ENCODE assay signal across 17 cellular contexts in the genomic region with DNA sequence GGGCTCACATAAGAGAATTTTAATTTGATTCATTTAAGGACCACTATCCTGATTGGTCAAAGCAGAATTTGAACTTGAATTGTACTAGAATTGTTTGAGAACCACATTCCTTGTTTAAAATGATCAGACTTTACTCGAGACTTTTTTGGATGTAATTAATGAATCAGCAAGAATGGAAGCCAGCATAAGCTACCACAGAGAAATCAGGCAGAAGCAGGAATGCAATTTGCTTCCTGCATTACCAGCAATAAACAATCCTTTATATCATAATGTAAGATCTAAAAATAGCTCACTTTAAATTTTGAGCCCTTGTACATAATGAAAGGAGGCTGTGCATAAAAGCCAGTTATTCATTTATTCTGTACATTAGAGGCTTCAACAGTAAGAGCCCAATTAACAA.
DNase-seq lines count a peak whose midpoint lies in the region; ATAC-seq and TF ChIP-seq lines count a peak whose summit lies in the region.
"Had no signal": no experiment of that assay in that cellular context is flagged by ENCODE, and none has a peak within 500 bp of the region (broad histone marks: within the 10 kb centered on the region; RNA-seq: fewer than 3 reads in every experiment).

No MANE protein-coding gene starts in this region.

- H3K9me2 ChIP-seq in SK-N-SH = no peaks in the 10 kb centered on the region

- H3K4me1 ChIP-seq in SK-N-SH (ENCODE audit: control insufficient read depth in 1 of 2, insufficient read depth in 2 of 2, low read depth in 1 of 2, low read length in 1 of 2) (peaks cover 0 to 3% of the 10 kb centered on the region in 2 experiments; a peak in 1 of 4 replicates), lower lobe of right lung (peaks cover 6% of the 10 kb centered on the region)
- H3K4me1 ChIP-seq: BE2C, Caco-2 had no signal

- CTCF ChIA-PET in SK-N-SH (lab: Yijun Ruan, JAX) = interaction anchor here (2.3 kb wide), 1 partner anchor 21 kb away, joined by 8 read pairs; no protein-coding TSS in a partner anchor

- H3K9me3 ChIP-seq in SK-N-SH (no peaks in the 10 kb centered on the region), SK-N-MC (ENCODE audit: low read depth, low read length) (no peaks in the 10 kb centered on the region), lower lobe of right lung (no peaks in the 10 kb centered on the region)
- H3K9me3 ChIP-seq: Caco-2 had no signal

- intact Hi-C loops in lower lobe of right lung (cut with DNase I) = no loop called here

- H2AFZ ChIP-seq in SK-N-SH (ENCODE audit: low read depth) = no peak overlapping the region
- H2AFZ ChIP-seq: GM23338 had no signal

- no peak overlapping the region for H3K9ac ChIP-seq in SK-N-SH
- no peak overlapping the region for H3K9ac ChIP-seq in SK-N-MC (ENCODE audit: insufficient read length)

- POLR2A ChIA-PET in SK-N-SH (lab: Yijun Ruan, JAX) = no interaction called here

- H3K27ac ChIP-seq in SK-N-SH (ENCODE audit: low read depth in 2 of 2, low read length in 1 of 2) (no peak overlapping the region), SK-N-MC (peak overlapping the region; percentile 64), lower lobe of right lung (no peak overlapping the region)

- H3K36me3 ChIP-seq in SK-N-SH (replicated peaks in 1 of 2; ENCODE audit: control insufficient read depth in 1 of 2, insufficient read depth in 2 of 2, low read length in 1 of 2) = no peaks in the 10 kb centered on the region
- no peaks in the 10 kb centered on the region for H3K36me3 ChIP-seq in SK-N-MC (ENCODE audit: insufficient read depth, low read length)
- no peaks in the 10 kb centered on the region for H3K36me3 ChIP-seq in lower lobe of right lung
- H3K36me3 ChIP-seq: BE2C had no signal

- WGBS in SK-N-SH (ENCODE audit: low lambda C conversion rate) = 4% methylated on average over 1 of the region's 1 CpG

- H3K4me3 ChIP-seq in SK-N-SH (ENCODE audit: low read depth in 2 of 2, low read length in 1 of 2) (no peak overlapping the region), SK-N-MC (peak overlapping the region; percentile 38), lower lobe of right lung (no peak overlapping the region)
- H3K4me3 ChIP-seq: GM23338 had no signal

- no peaks in the 10 kb centered on the region for H4K20me1 ChIP-seq in SK-N-SH (ENCODE audit: insufficient read depth)

- no peak for TF ChIP-seq CTCF in SK-N-SH (IDR thresholded peaks at IDR 0.05)
- no peak for TF ChIP-seq CTCF in lower lobe of right lung (IDR thresholded peaks at IDR 0.05)

- H3F3A ChIP-seq in SK-N-SH (replicated peaks; ENCODE audit: insufficient read depth) = no peaks in the 10 kb centered on the region

- TF ChIP-seq RAD21 in SK-N-SH (IDR thresholded peaks at IDR 0.05; ENCODE audit: low read length) = no peak

- no peaks in the 10 kb centered on the region for H3K27me3 ChIP-seq in SK-N-SH (ENCODE audit: insufficient read depth)
- H3K27me3 ChIP-seq in lower lobe of right lung (ENCODE audit: low read depth) = no peaks in the 10 kb centered on the region
- H3K27me3 ChIP-seq: BE2C had no signal

- DNase-seq in SK-N-SH (no peak), SK-N-MC (ENCODE audit: low read depth, low spot score) (no peak), astrocyte of the hippocampus (ENCODE audit: low read depth, low spot score) (peak; percentile 7), SW480 (ENCODE audit: low spot score) (no peak), lower lobe of right lung (no peak), NCI-H2196 (lab: John Stamatoyannopoulos, UW; ENCODE audit: unreplicated experiment) (no peak)
- DNase-seq: ACHN; BE2C; C1 segment of cervical spinal cord; Caco-2; CD4-positive, CD25-positive, alpha-beta regulatory T cell; CD8-positive, alpha-beta memory T cell; GDM1; H7 had no signal

- no peaks in the 10 kb centered on the region for H3K79me2 ChIP-seq in SK-N-SH (ENCODE audit: insufficient read depth)

- no peak for TF ChIP-seq EP300 in SK-N-SH (IDR thresholded peaks at IDR 0.05; ENCODE audit: borderline replicate concordance in 1 of 2, low read depth in 1 of 2, low read length in 1 of 2)

- H3K4me2 ChIP-seq in SK-N-SH = no peak overlapping the region
- H3K4me2 ChIP-seq: GM23338 had no signal

- ATAC-seq in SK-N-SH treated with all-trans-retinoic acid at 6 μM for 48 hours = no peak
- no peak for ATAC-seq in lower lobe of right lung
- ATAC-seq: GM23338, HCT116 had no signal

TF ChIP-seq in SK-N-SH treated with all-trans-retinoic acid at 6 μM for 48 hours, 23 proteins besides CTCF, POLR2A, EP300 and RAD21:
- no peak for TF ChIP-seq SNAI2 (CRISPR knock-in tag; IDR thresholded peaks at IDR 0.05)
- TF ChIP-seq ISL1 (CRISPR knock-in tag; IDR thresholded peaks at IDR 0.05) = peak; percentile 22; the same call in 1 of the 2 replicates
- TF ChIP-seq POU6F1 (CRISPR knock-in tag; IDR thresholded peaks at IDR 0.05; ENCODE audit: borderline replicate concordance, low read depth) = no peak
- TF ChIP-seq, protein P1, sequence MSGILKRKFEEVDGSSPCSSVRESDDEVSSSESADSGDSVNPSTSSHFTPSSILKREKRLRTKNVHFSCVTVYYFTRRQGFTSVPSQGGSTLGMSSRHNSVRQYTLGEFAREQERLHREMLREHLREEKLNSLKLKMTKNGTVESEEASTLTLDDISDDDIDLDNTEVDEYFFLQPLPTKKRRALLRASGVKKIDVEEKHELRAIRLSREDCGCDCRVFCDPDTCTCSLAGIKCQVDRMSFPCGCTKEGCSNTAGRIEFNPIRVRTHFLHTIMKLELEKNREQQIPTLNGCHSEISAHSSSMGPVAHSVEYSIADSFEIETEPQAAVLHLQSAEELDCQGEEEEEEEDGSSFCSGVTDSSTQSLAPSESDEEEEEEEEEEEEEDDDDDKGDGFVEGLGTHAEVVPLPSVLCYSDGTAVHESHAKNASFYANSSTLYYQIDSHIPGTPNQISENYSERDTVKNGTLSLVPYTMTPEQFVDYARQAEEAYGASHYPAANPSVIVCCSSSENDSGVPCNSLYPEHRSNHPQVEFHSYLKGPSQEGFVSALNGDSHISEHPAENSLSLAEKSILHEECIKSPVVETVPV (CRISPR knock-in tag; IDR thresholded peaks at IDR 0.05) = no peak
- TF ChIP-seq ZNF8 (CRISPR knock-in tag; IDR thresholded peaks at IDR 0.05) = no peak
- no peak for TF ChIP-seq ZFP30 (CRISPR knock-in tag; IDR thresholded peaks at IDR 0.05)
- no peak for TF ChIP-seq TCF4 (CRISPR knock-in tag; IDR thresholded peaks at IDR 0.05; ENCODE audit: borderline replicate concordance)
TF ChIP-seq in SK-N-SH treated with all-trans-retinoic acid at 6 μM for 48 hours: peak in this region for 1.

TF ChIP-seq in SK-N-SH, 30 proteins besides CTCF, POLR2A, EP300 and RAD21:
- TF ChIP-seq, protein P2, sequence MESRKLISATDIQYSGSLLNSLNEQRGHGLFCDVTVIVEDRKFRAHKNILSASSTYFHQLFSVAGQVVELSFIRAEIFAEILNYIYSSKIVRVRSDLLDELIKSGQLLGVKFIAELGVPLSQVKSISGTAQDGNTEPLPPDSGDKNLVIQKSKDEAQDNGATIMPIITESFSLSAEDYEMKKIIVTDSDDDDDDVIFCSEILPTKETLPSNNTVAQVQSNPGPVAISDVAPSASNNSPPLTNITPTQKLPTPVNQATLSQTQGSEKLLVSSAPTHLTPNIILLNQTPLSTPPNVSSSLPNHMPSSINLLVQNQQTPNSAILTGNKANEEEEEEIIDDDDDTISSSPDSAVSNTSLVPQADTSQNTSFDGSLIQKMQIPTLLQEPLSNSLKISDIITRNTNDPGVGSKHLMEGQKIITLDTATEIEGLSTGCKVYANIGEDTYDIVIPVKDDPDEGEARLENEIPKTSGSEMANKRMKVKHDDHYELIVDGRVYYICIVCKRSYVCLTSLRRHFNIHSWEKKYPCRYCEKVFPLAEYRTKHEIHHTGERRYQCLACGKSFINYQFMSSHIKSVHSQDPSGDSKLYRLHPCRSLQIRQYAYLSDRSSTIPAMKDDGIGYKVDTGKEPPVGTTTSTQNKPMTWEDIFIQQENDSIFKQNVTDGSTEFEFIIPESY (IDR thresholded peaks at IDR 0.05; ENCODE audit: borderline replicate concordance, low read depth) = no peak
- TF ChIP-seq NFIC (IDR thresholded peaks at IDR 0.05; ENCODE audit: borderline replicate concordance) (no peak), SMC3 (IDR thresholded peaks at IDR 0.05; ENCODE audit: low read depth, low read length) (no peak), ELF1 (IDR thresholded peaks at IDR 0.05) (no peak), GATA2 (CRISPR knock-in tag; IDR thresholded peaks at IDR 0.05) (no peak), MXI1 (IDR thresholded peaks at IDR 0.05; ENCODE audit: low read depth, low read length) (no peak), EZH2phosphoT487 (IDR thresholded peaks at IDR 0.05; ENCODE audit: borderline replicate concordance, low read depth) (no peak), CHD2 (IDR thresholded peaks at IDR 0.05; ENCODE audit: low read length, partially characterized antibody) (no peak), POLR2AphosphoS5 (IDR thresholded peaks at IDR 0.05; ENCODE audit: low read depth, low read length) (no peak), FOSL2 (IDR thresholded peaks at IDR 0.05; ENCODE audit: borderline replicate concordance, low read depth) (no peak), TCF12 (IDR thresholded peaks at IDR 0.05) (no peak), GABPA (IDR thresholded peaks at IDR 0.05; ENCODE audit: low read depth) (no peak), FOXJ3 (CRISPR knock-in tag; IDR thresholded peaks at IDR 0.05) (no peak)
- TF ChIP-seq, protein P3, sequence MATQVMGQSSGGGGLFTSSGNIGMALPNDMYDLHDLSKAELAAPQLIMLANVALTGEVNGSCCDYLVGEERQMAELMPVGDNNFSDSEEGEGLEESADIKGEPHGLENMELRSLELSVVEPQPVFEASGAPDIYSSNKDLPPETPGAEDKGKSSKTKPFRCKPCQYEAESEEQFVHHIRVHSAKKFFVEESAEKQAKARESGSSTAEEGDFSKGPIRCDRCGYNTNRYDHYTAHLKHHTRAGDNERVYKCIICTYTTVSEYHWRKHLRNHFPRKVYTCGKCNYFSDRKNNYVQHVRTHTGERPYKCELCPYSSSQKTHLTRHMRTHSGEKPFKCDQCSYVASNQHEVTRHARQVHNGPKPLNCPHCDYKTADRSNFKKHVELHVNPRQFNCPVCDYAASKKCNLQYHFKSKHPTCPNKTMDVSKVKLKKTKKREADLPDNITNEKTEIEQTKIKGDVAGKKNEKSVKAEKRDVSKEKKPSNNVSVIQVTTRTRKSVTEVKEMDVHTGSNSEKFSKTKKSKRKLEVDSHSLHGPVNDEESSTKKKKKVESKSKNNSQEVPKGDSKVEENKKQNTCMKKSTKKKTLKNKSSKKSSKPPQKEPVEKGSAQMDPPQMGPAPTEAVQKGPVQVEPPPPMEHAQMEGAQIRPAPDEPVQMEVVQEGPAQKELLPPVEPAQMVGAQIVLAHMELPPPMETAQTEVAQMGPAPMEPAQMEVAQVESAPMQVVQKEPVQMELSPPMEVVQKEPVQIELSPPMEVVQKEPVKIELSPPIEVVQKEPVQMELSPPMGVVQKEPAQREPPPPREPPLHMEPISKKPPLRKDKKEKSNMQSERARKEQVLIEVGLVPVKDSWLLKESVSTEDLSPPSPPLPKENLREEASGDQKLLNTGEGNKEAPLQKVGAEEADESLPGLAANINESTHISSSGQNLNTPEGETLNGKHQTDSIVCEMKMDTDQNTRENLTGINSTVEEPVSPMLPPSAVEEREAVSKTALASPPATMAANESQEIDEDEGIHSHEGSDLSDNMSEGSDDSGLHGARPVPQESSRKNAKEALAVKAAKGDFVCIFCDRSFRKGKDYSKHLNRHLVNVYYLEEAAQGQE (IDR thresholded peaks at IDR 0.05; ENCODE audit: low read depth, low read length) = no peak
TF ChIP-seq in SK-N-SH: peak in this region for 0.
